ENCODE assay signal across 23 cellular contexts in the genomic region with DNA sequence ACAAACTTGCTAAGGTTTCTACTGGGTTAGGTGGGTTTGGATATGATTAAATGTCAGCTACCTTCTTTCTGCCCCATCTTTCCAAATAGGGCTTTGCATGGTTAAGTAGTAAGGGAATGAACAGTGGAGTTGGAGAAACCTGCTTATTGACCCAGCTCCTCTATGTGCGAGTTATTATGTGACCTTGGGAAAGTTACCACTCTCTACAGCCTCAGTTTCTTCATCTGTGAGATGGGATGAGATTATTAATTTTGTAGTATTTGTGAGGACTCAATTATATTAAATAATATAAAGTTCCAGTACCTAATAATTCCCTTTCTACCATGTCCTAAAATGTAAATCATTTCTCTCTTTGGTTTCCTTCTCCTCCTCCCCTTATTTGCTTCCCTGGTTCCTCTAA.
DNase-seq lines count a peak whose midpoint lies in the region; ATAC-seq, FAIRE-seq and TF ChIP-seq lines count a peak whose summit lies in the region.
"Had no signal": no experiment of that assay in that cellular context is flagged by ENCODE, and none has a peak within 500 bp of the region (broad histone marks: within the 10 kb centered on the region; RNA-seq: fewer than 3 reads in every experiment).

No MANE protein-coding gene starts in this region.

- ATAC-seq in T-helper 17 cell (no peak), K562 (no peak), GM21390 (IDR thresholded peaks at IDR 0.05; ENCODE audit: unreplicated experiment) (no peak)
- ATAC-seq: CD8-positive, alpha-beta T cell; GM12878 had no signal

- TF ChIP-seq EP300 in K562 (IDR thresholded peaks at IDR 0.05; ENCODE audit: low read length) = no peak

- no peak for TF ChIP-seq RAD21 in K562 (CRISPR knock-in tag; conservative IDR thresholded peaks at IDR 0.05 in 1 of 2, IDR thresholded peaks at IDR 0.05 in 1 of 2)

- TF ChIP-seq POLR2A in K562 (conservative IDR thresholded peaks at IDR 0.05) = no peak

- H3K4me3 ChIP-seq in K562 = no peak overlapping the region
- H3K4me3 ChIP-seq: BLaER1, GM12878 had no signal

- H3K27me3 Mint-ChIP-seq in HFFc6 (ENCODE audit: insufficient read depth) = no peaks in the 10 kb centered on the region
- no peaks in the 10 kb centered on the region for H3K27me3 Mint-ChIP-seq in T-helper 17 cell
- H3K27me3 Mint-ChIP-seq in activated CD4-positive, alpha-beta memory T cell treated with anti-CD3 and anti-CD28 coated beads for 36 hours = peaks cover 6% of the 10 kb centered on the region
- H3K27me3 Mint-ChIP-seq: B cell; CD4-positive, CD25-positive, alpha-beta regulatory T cell had no signal

- FAIRE-seq in K562 (lab: Jason Lieb, UNC) = no peak
- FAIRE-seq: A204.1, G401.6, GM12878, GM18507, H1 had no signal

- POLR2A ChIA-PET in K562 (lab: Yijun Ruan, JAX) = no interaction called here
- POLR2A ChIA-PET in activated CD4-positive, alpha-beta memory T cell treated with anti-CD3 and anti-CD28 coated beads for 36 hours (lab: Charles Lee) = no interaction called here

- in situ Hi-C loops in K562 (cut with MboI) = no loop called here

- no peak overlapping the region for H3K9ac ChIP-seq in K562 (ENCODE audit: insufficient read depth in 1 of 2, low read depth in 2 of 2, low read length in 2 of 2)
- H3K9ac ChIP-seq: BLaER1 had no signal

- H3K4me1 Mint-ChIP-seq in HFFc6 (ENCODE audit: low read depth) = peaks cover 73% of the 10 kb centered on the region
- H3K4me1 Mint-ChIP-seq in T-helper 17 cell = peaks cover 17% of the 10 kb centered on the region
- peaks cover 14% of the 10 kb centered on the region for H3K4me1 Mint-ChIP-seq in activated CD4-positive, alpha-beta memory T cell treated with anti-CD3 and anti-CD28 coated beads for 36 hours (ENCODE audit: low read depth)

- no peaks in the 10 kb centered on the region for H3K9me1 ChIP-seq in K562 (ENCODE audit: control insufficient read depth, insufficient read depth, low read length)

- BruUV-seq in K562 (replicated peaks; lab: Mats Ljungman, UMichigan) = no TSS peak

- H2AFZ ChIP-seq in K562 (ENCODE audit: low read depth, low read length) = no peak overlapping the region

- no peaks in the 10 kb centered on the region for H3K9me3 Mint-ChIP-seq in HFFc6
- no peaks in the 10 kb centered on the region for H3K9me3 Mint-ChIP-seq in activated CD4-positive, alpha-beta memory T cell treated with anti-CD3 and anti-CD28 coated beads for 36 hours
- H3K9me3 Mint-ChIP-seq: CD4-positive, CD25-positive, alpha-beta regulatory T cell; CD8-positive, alpha-beta T cell had no signal

- H3K79me2 ChIP-seq in K562 (ENCODE audit: control insufficient read depth, insufficient read depth, low read length) = no peaks in the 10 kb centered on the region

- H3K36me3 ChIP-seq in K562 (ENCODE audit: control insufficient read depth, insufficient read depth, low read length) = peaks cover 2% of the 10 kb centered on the region; the same call in 1 of the 3 replicates
- H3K36me3 ChIP-seq: BLaER1 had no signal

- H3K27ac ChIP-seq in 22Rv1 = peak overlapping the region; percentile 52; the same call in 1 of the 2 replicates
- no peak overlapping the region for H3K27ac ChIP-seq in K562 (ENCODE audit: extremely low read depth, low read depth, low read length)
- H3K27ac ChIP-seq: BLaER1, C4-2B had no signal

- H4K20me1 ChIP-seq in K562 (replicated peaks; ENCODE audit: control insufficient read depth, insufficient read depth, low read length) = no peaks in the 10 kb centered on the region
- H4K20me1 ChIP-seq: BLaER1 had no signal

- DNase-seq in HFFc6 (no peak), T-helper 17 cell (no peak), K562 (ENCODE audit: extremely low read depth in 1 of 4, low spot score in 3 of 4) (no peak), HT-29 (ENCODE audit: low spot score) (no peak), GF-D8 (lab: John Stamatoyannopoulos, UW) (no peak)
- no peak for DNase-seq in activated CD4-positive, alpha-beta memory T cell treated with anti-CD3 and anti-CD28 coated beads for 36 hours
- DNase-seq: Caco-2; CD4-positive, CD25-positive, alpha-beta regulatory T cell; CD8-positive, alpha-beta T cell; DMS153; DND-41; H7; HCEC 1CT had no signal

- no peak for TF ChIP-seq CTCF in 22Rv1 (IDR thresholded peaks at IDR 0.05)
- no peak for TF ChIP-seq CTCF in HFFc6 (IDR thresholded peaks at IDR 0.05)
- TF ChIP-seq CTCF in K562 (IDR thresholded peaks at IDR 0.05 in 2 of 3, conservative IDR thresholded peaks at IDR 0.05 in 1 of 3; ENCODE audit: insufficient read depth in 2 of 3, low read depth in 1 of 3, low read length in 3 of 3) = no peak

- no peaks in the 10 kb centered on the region for H3K9me3 ChIP-seq in T-helper 17 cell (ENCODE audit: control insufficient read depth, low read length, poor library complexity, severe bottlenecking)
- H3K9me3 ChIP-seq in K562 (replicated peaks; ENCODE audit: control insufficient read depth, insufficient read depth, low read depth, low read length) = no peaks in the 10 kb centered on the region
- H3K9me3 ChIP-seq: BLaER1, Caco-2 had no signal

- no peak overlapping the region for H3K4me2 ChIP-seq in K562 (ENCODE audit: insufficient read depth, low read length)
- H3K4me2 ChIP-seq: BLaER1 had no signal

- H3K27me3 ChIP-seq in K562 (ENCODE audit: control insufficient read depth in 2 of 2, insufficient read depth in 2 of 2, low read length in 2 of 2) = no peaks in the 10 kb centered on the region
- H3K27me3 ChIP-seq: BLaER1 had no signal

- H3K4me3 Mint-ChIP-seq in HFFc6 (peak overlapping the region; percentile 24; the same call in 1 of the 2 replicates), T-helper 17 cell (no peak overlapping the region)
- H3K4me3 Mint-ChIP-seq in activated CD4-positive, alpha-beta memory T cell treated with anti-CD3 and anti-CD28 coated beads for 36 hours = no peak overlapping the region
- H3K4me3 Mint-ChIP-seq: B cell; CD4-positive, CD25-positive, alpha-beta regulatory T cell; CD8-positive, alpha-beta T cell had no signal

- intact Hi-C loops in K562 (cut with micrococcal nuclease) = no loop called here
- intact Hi-C loops in activated CD4-positive, alpha-beta memory T cell treated with anti-CD3 and anti-CD28 coated beads for 36 hours (cut with micrococcal nuclease) = no loop called here

- 47% methylated on average over 1 of the region's 1 CpG for WGBS in K562 (ENCODE audit: insufficient coverage, low coverage, missing lambda C conversion rate)

- CTCF ChIA-PET in K562 (lab: Yijun Ruan, JAX; ENCODE audit: low intra/inter-chr PET ratio) = no interaction called here
- CTCF ChIA-PET in activated CD4-positive, alpha-beta memory T cell treated with anti-CD3 and anti-CD28 coated beads for 36 hours (lab: Charles Lee) = no interaction called here

- no peak overlapping the region for H3K27ac Mint-ChIP-seq in HFFc6
- peak overlapping the region; percentile 66 for H3K27ac Mint-ChIP-seq in T-helper 17 cell
- no peak overlapping the region for H3K27ac Mint-ChIP-seq in activated CD4-positive, alpha-beta memory T cell treated with anti-CD3 and anti-CD28 coated beads for 36 hours
- H3K27ac Mint-ChIP-seq: B cell; CD4-positive, CD25-positive, alpha-beta regulatory T cell; CD8-positive, alpha-beta T cell had no signal

- no peaks in the 10 kb centered on the region for H3K4me1 ChIP-seq in K562 (replicated peaks in 1 of 2; ENCODE audit: control insufficient read depth in 2 of 2, insufficient read depth in 2 of 2, low read length in 2 of 2)
- H3K4me1 ChIP-seq: Caco-2 had no signal

- H3K36me3 Mint-ChIP-seq in HFFc6 (ENCODE audit: low read depth) (peaks cover 9% of the 10 kb centered on the region; the same call in 1 of the 2 replicates), T-helper 17 cell (ENCODE audit: low read depth) (peaks cover 6% of the 10 kb centered on the region)
- peaks cover 28% of the 10 kb centered on the region for H3K36me3 Mint-ChIP-seq in activated CD4-positive, alpha-beta memory T cell treated with anti-CD3 and anti-CD28 coated beads for 36 hours

TF ChIP-seq in K562, 482 proteins besides CTCF, POLR2A, EP300 and RAD21:
- no peak for TF ChIP-seq POLR2AphosphoS5 (IDR thresholded peaks at IDR 0.05; ENCODE audit: control insufficient read depth, insufficient read depth, low read depth, low read length)
- TF ChIP-seq DDX20 (tag; IDR thresholded peaks at IDR 0.05; ENCODE audit: low read depth) = no peak
- no peak for TF ChIP-seq ZBTB17 (CRISPR knock-in tag; IDR thresholded peaks at IDR 0.05)
- no peak for TF ChIP-seq KDM1A (IDR thresholded peaks at IDR 0.05)
- no peak for TF ChIP-seq TSC22D4 (tag; IDR thresholded peaks at IDR 0.05)
- TF ChIP-seq RBM25 (IDR thresholded peaks at IDR 0.05; ENCODE audit: low read depth, low read length, severe bottlenecking) = peak; percentile 70
- TF ChIP-seq PML (IDR thresholded peaks at IDR 0.05; ENCODE audit: low read length) = no peak
- TF ChIP-seq TCFL5 (CRISPR knock-in tag; conservative IDR thresholded peaks at IDR 0.05) = no peak
